ENCODE assay signal across 32 cellular contexts in the genomic region with DNA sequence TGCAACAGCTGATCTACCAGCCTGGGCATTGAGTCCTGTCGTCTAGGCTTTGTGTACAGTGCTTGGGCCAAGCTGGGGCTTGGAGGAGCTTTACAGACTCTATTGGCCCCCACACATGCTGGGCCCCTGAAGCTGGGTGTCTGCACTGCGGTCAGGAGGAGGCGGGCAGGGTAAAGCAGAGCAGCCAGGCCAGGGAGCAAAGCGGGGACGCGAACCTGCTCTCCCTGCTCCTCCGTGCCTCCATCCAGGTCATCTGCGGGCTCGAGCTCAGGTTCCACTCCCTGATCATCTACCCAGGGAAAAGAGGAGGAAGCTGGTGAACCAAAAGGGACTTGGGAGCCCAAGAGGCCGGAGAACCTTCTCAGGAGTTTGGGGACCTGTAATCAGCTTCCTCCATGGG. TPM values are rescaled to one million over a fixed set of nuclear protein-coding genes. Genes with fewer than 3 reads are reported as not detected.
"Had no signal": no experiment of that assay in that cellular context is flagged by ENCODE, and none has a peak within 500 bp of the region (broad histone marks: within the 10 kb centered on the region; RNA-seq: fewer than 3 reads in every experiment).

No MANE protein-coding gene starts in this region.

- H3K4me1 Mint-ChIP-seq: activated CD4-positive, alpha-beta memory T cell treated with anti-CD3 and anti-CD28 coated beads, Interleukin-2, amount 10 ng/mL, durations not matched to agents 7 days and 5 days; activated CD4-positive, alpha-beta T cell treated with anti-CD3 and anti-CD28 coated beads, Interleukin-2, amount 10 ng/mL, durations not matched to agents 7 days and 5 days; activated naive CD4-positive, alpha-beta T cell treated with anti-CD3 and anti-CD28 coated beads, Interleukin-2, amount 10 ng/mL, durations not matched to agents 7 days and 5 days; activated naive CD8-positive, alpha-beta T cell treated with anti-CD3 and anti-CD28 coated beads, Interleukin-2, amount 10 ng/mL, durations not matched to agents 7 days and 5 days; endodermal cell had no signal

- H3K4me3 Mint-ChIP-seq: activated CD4-positive, alpha-beta memory T cell treated with anti-CD3 and anti-CD28 coated beads, Interleukin-2, amount 10 ng/mL, durations not matched to agents 7 days and 5 days; activated CD4-positive, alpha-beta T cell treated with anti-CD3 and anti-CD28 coated beads, Interleukin-2, amount 10 ng/mL, durations not matched to agents 7 days and 5 days; activated naive CD4-positive, alpha-beta T cell treated with anti-CD3 and anti-CD28 coated beads, Interleukin-2, amount 10 ng/mL, durations not matched to agents 7 days and 5 days; activated naive CD8-positive, alpha-beta T cell treated with anti-CD3 and anti-CD28 coated beads, Interleukin-2, amount 10 ng/mL, durations not matched to agents 7 days and 5 days; activated T-cell treated with anti-CD3 and anti-CD28 coated beads, Interleukin-2, amount 50 U/mL, for 24 hours; activated T-cell treated with anti-CD3 and anti-CD28 coated beads, Interleukin-2, amount 50 U/mL, for 72 hours; endodermal cell had no signal

- ATAC-seq: activated naive CD4-positive, alpha-beta T cell treated with anti-CD3 and anti-CD28 coated beads, Interleukin-2, amount 50 U/mL, for 72 hours; activated T-cell treated with anti-CD3 and anti-CD28 coated beads, Interleukin-2, amount 50 U/mL, for 72 hours; esophagus mucosa; foreskin keratinocyte; gastrocnemius medialis; heart left ventricle had no signal

- H3K27me3 ChIP-seq: colonic mucosa, gastrocnemius medialis, heart left ventricle had no signal

- H3K9me3 Mint-ChIP-seq: activated CD4-positive, alpha-beta memory T cell treated with anti-CD3 and anti-CD28 coated beads, Interleukin-2, amount 10 ng/mL, durations not matched to agents 7 days and 5 days; activated CD4-positive, alpha-beta T cell treated with anti-CD3 and anti-CD28 coated beads, Interleukin-2, amount 10 ng/mL, durations not matched to agents 7 days and 5 days; activated naive CD4-positive, alpha-beta T cell treated with anti-CD3 and anti-CD28 coated beads, Interleukin-2, amount 10 ng/mL, durations not matched to agents 7 days and 5 days; activated naive CD4-positive, alpha-beta T cell treated with anti-CD3 and anti-CD28 coated beads, Interleukin-2, amount 50 U/mL, for 72 hours; activated naive CD8-positive, alpha-beta T cell treated with anti-CD3 and anti-CD28 coated beads, Interleukin-2, amount 10 ng/mL, durations not matched to agents 7 days and 5 days; activated T-cell treated with anti-CD3 and anti-CD28 coated beads, Interleukin-2, amount 50 U/mL, for 24 hours; activated T-cell treated with anti-CD3 and anti-CD28 coated beads, Interleukin-2, amount 50 U/mL, for 72 hours; endodermal cell had no signal

- FAIRE-seq: astrocyte, bronchial epithelial cell had no signal

- H3K27ac Mint-ChIP-seq: activated CD4-positive, alpha-beta memory T cell treated with anti-CD3 and anti-CD28 coated beads, Interleukin-2, amount 10 ng/mL, durations not matched to agents 7 days and 5 days; activated CD4-positive, alpha-beta T cell treated with anti-CD3 and anti-CD28 coated beads, Interleukin-2, amount 10 ng/mL, durations not matched to agents 7 days and 5 days; activated naive CD4-positive, alpha-beta T cell treated with anti-CD3 and anti-CD28 coated beads, Interleukin-2, amount 10 ng/mL, durations not matched to agents 7 days and 5 days; activated naive CD8-positive, alpha-beta T cell treated with anti-CD3 and anti-CD28 coated beads, Interleukin-2, amount 10 ng/mL, durations not matched to agents 7 days and 5 days; activated T-cell treated with anti-CD3 and anti-CD28 coated beads, Interleukin-2, amount 50 U/mL, for 24 hours; activated T-cell treated with anti-CD3 and anti-CD28 coated beads, Interleukin-2, amount 50 U/mL, for 72 hours; endodermal cell had no signal

- H3K27ac ChIP-seq: brain microvascular endothelial cell, colonic mucosa, foreskin keratinocyte, gastrocnemius medialis, heart left ventricle had no signal

- DNase-seq: activated CD4-positive, alpha-beta memory T cell treated with anti-CD3 and anti-CD28 coated beads, Interleukin-2, amount 10 ng/mL, durations not matched to agents 7 days and 5 days; activated CD4-positive, alpha-beta T cell treated with anti-CD3 and anti-CD28 coated beads for 4 hours; activated CD4-positive, alpha-beta T cell treated with anti-CD3 and anti-CD28 coated beads, Interleukin-2, amount 10 ng/mL, durations not matched to agents 7 days and 5 days; activated CD4-positive, alpha-beta T cell treated with anti-CD3 and anti-CD28 coated beads, Interleukin-2, amount 50 U/mL, for 4 hours; activated CD4-positive, CD25-positive, alpha-beta regulatory T cell; activated CD4-positive, CD25-positive, alpha-beta regulatory T cell treated with anti-CD3 and anti-CD28 coated beads, Interleukin-2, amount 50 U/mL, for 72 hours; activated CD8-positive, alpha-beta memory T cell treated with anti-CD3 and anti-CD28 coated beads, Interleukin-2, amount 50 U/mL, for 48 hours; activated gamma-delta T cell; activated naive CD4-positive, alpha-beta T cell; activated naive CD4-positive, alpha-beta T cell treated with anti-CD3 and anti-CD28 coated beads, Interleukin-2, amount 10 ng/mL, durations not matched to agents 7 days and 5 days; activated naive CD8-positive, alpha-beta T cell treated with anti-CD3 and anti-CD28 coated beads, Interleukin-2, amount 10 ng/mL, durations not matched to agents 7 days and 5 days; activated T-cell treated with anti-CD3 and anti-CD28 coated beads for 4 hours; activated T-cell treated with anti-CD3 and anti-CD28 coated beads, Interleukin-2, amount 50 U/mL, for 24 hours; activated T-cell treated with anti-CD3 and anti-CD28 coated beads, Interleukin-2, amount 50 U/mL, for 72 hours; brain microvascular endothelial cell; colonic mucosa; effector memory CD4-positive, alpha-beta T cell; endodermal cell; foreskin keratinocyte; gastrocnemius medialis; glutamatergic neuron; heart left ventricle; T-helper 2 cell had no signal

- H3K36me3 Mint-ChIP-seq: activated naive CD4-positive, alpha-beta T cell treated with anti-CD3 and anti-CD28 coated beads, Interleukin-2, amount 10 ng/mL, durations not matched to agents 7 days and 5 days; activated naive CD4-positive, alpha-beta T cell treated with anti-CD3 and anti-CD28 coated beads, Interleukin-2, amount 50 U/mL, for 72 hours; activated naive CD8-positive, alpha-beta T cell treated with anti-CD3 and anti-CD28 coated beads, Interleukin-2, amount 10 ng/mL, durations not matched to agents 7 days and 5 days had no signal

- H3K4me3 ChIP-seq: colonic mucosa, gastrocnemius medialis, heart left ventricle had no signal

RNA-seq across cellular contexts. Expression of a gene that starts 27.0 kb away (rescaled TPM):
- total RNA-seq: activated CD4-positive, alpha-beta memory T cell treated with anti-CD3 and anti-CD28 coated beads, Interleukin-2, amount 10 ng/mL, durations not matched to agents 7 days and 5 days; activated CD4-positive, alpha-beta T cell treated with anti-CD3 and anti-CD28 coated beads, Interleukin-2, amount 10 ng/mL, durations not matched to agents 7 days and 5 days; activated naive CD4-positive, alpha-beta T cell treated with anti-CD3 and anti-CD28 coated beads, Interleukin-2, amount 50 U/mL, for 72 hours; activated naive CD8-positive, alpha-beta T cell treated with anti-CD3 and anti-CD28 coated beads, Interleukin-2, amount 10 ng/mL, durations not matched to agents 7 days and 5 days; activated T-cell treated with anti-CD3 and anti-CD28 coated beads, Interleukin-2, amount 50 U/mL, for 72 hours; astrocyte; bronchial epithelial cell; cardiac septum; dermis microvascular lymphatic vessel endothelial cell; foreskin keratinocyte; T-helper 1 cell treated with Interleukin-12 subunit alpha and Interleukin-12 subunit beta and Interleukin-4 antibody, amounts not matched to agents 30 ng/mL and 1 ng/mL, for 36 hours had no signal

RNA-seq across cellular contexts. Expression of a gene that starts 29.9 kb away (rescaled TPM):
- total RNA-seq: activated CD4-positive, alpha-beta memory T cell treated with anti-CD3 and anti-CD28 coated beads, Interleukin-2, amount 10 ng/mL, durations not matched to agents 7 days and 5 days; activated CD4-positive, alpha-beta T cell treated with anti-CD3 and anti-CD28 coated beads, Interleukin-2, amount 10 ng/mL, durations not matched to agents 7 days and 5 days; activated naive CD4-positive, alpha-beta T cell treated with anti-CD3 and anti-CD28 coated beads, Interleukin-2, amount 50 U/mL, for 72 hours; activated naive CD8-positive, alpha-beta T cell treated with anti-CD3 and anti-CD28 coated beads, Interleukin-2, amount 10 ng/mL, durations not matched to agents 7 days and 5 days; activated T-cell treated with anti-CD3 and anti-CD28 coated beads, Interleukin-2, amount 50 U/mL, for 72 hours; astrocyte; bronchial epithelial cell; cardiac septum; chondrocyte; colonic mucosa; dermis microvascular lymphatic vessel endothelial cell; epithelial cell of proximal tubule; esophagus mucosa; foreskin keratinocyte; gastrocnemius medialis; heart left ventricle; T-helper 1 cell treated with Interleukin-12 subunit alpha and Interleukin-12 subunit beta and Interleukin-4 antibody, amounts not matched to agents 30 ng/mL and 1 ng/mL, for 36 hours had no signal

RNA-seq across cellular contexts. Expression of a gene that starts 40.5 kb away (rescaled TPM):
- total RNA-seq: activated CD4-positive, alpha-beta memory T cell treated with anti-CD3 and anti-CD28 coated beads, Interleukin-2, amount 10 ng/mL, durations not matched to agents 7 days and 5 days; activated CD4-positive, alpha-beta T cell treated with anti-CD3 and anti-CD28 coated beads, Interleukin-2, amount 10 ng/mL, durations not matched to agents 7 days and 5 days; activated naive CD4-positive, alpha-beta T cell treated with anti-CD3 and anti-CD28 coated beads, Interleukin-2, amount 50 U/mL, for 72 hours; activated naive CD8-positive, alpha-beta T cell treated with anti-CD3 and anti-CD28 coated beads, Interleukin-2, amount 10 ng/mL, durations not matched to agents 7 days and 5 days; activated T-cell treated with anti-CD3 and anti-CD28 coated beads, Interleukin-2, amount 50 U/mL, for 72 hours; astrocyte; bronchial epithelial cell; chondrocyte; dermis microvascular lymphatic vessel endothelial cell; epithelial cell of proximal tubule; esophagus mucosa; foreskin keratinocyte; T-helper 1 cell treated with Interleukin-12 subunit alpha and Interleukin-12 subunit beta and Interleukin-4 antibody, amounts not matched to agents 30 ng/mL and 1 ng/mL, for 36 hours had no signal
